Comparison of ENCODE assay signal across 27 cellular contexts in the genomic region with DNA sequence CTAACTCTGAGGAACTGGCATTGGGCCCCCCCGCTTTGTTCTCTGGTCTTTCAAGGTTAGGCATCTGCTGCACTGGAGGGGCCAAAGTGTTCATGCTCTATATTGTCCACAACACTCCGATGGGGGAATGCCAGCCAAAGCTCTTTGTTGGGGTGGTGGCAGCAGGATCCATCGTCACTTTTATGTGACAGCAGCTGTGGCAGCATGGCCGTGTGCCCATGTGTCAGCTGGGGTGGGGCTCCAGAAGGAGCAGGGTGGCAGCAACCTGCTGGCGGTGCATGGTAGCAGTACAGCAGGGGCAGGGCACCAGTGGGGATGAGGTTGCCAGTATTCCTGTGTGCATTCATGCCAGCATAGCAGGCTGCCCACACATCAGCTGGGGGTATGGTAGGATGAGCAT. TPM values are rescaled to one million over a fixed set of nuclear protein-coding genes. Genes with fewer than 3 reads are reported as not detected.
DNase-seq lines count a peak whose midpoint lies in the region; ATAC-seq and TF ChIP-seq lines count a peak whose summit lies in the region.
"Had no signal": no experiment of that assay in that cellular context is flagged by ENCODE, and none has a peak within 500 bp of the region (broad histone marks: within the 10 kb centered on the region; RNA-seq: fewer than 3 reads in every experiment).

No MANE protein-coding gene starts in this region.

- H3K36me3 ChIP-seq in SK-N-SH (replicated peaks in 1 of 2; ENCODE audit: control insufficient read depth in 1 of 2, insufficient read depth in 2 of 2, low read length in 1 of 2) (peaks cover 0 to 18% of the 10 kb centered on the region in 2 experiments), neuronal stem cell (replicated peaks in 1 of 2; ENCODE audit: control insufficient read depth in 2 of 2, insufficient read depth in 2 of 2, low read length in 2 of 2) (no peaks in the 10 kb centered on the region)
- H3K36me3 ChIP-seq: MG63, suprapubic skin had no signal

- H3K9me2 ChIP-seq in SK-N-SH, result no peaks in the 10 kb centered on the region

- H3K18ac ChIP-seq in neuronal stem cell (ENCODE audit: low read length), result no peak overlapping the region

- H3K4me1 ChIP-seq in SK-N-SH (ENCODE audit: control insufficient read depth in 1 of 2, insufficient read depth in 2 of 2, low read depth in 1 of 2, low read length in 1 of 2), result peaks cover 0 to 27% of the 10 kb centered on the region in 2 experiments; a peak in 3 of 4 replicates
- H3K4me1 ChIP-seq in neuronal stem cell (ENCODE audit: control insufficient read depth in 2 of 2, insufficient read depth in 1 of 2, low read depth in 1 of 2, low read length in 2 of 2), result no peaks in the 10 kb centered on the region
- H3K4me1 ChIP-seq: suprapubic skin had no signal

- no peak for TF ChIP-seq EP300 in SK-N-SH (IDR thresholded peaks at IDR 0.05; ENCODE audit: borderline replicate concordance in 1 of 2, low read depth in 1 of 2, low read length in 1 of 2)

- H2AFZ ChIP-seq in SK-N-SH (ENCODE audit: low read depth), result no peak overlapping the region
- no peak overlapping the region for H2AFZ ChIP-seq in neuronal stem cell (ENCODE audit: low read length)

- in situ Hi-C loops in ACHN (cut with HindIII; ENCODE audit: low pct_ligation_motif_present, low pct_unique_long_range_greater_than_20kb, low sequenced_read_pairs), result no loop called here

- H3K27me3 ChIP-seq in SK-N-SH (ENCODE audit: insufficient read depth) (no peaks in the 10 kb centered on the region), neuronal stem cell (ENCODE audit: control insufficient read depth in 3 of 3, insufficient read depth in 3 of 3, low read depth in 1 of 3, low read length in 3 of 3) (no peaks in the 10 kb centered on the region)
- H3K27me3 ChIP-seq: MG63, suprapubic skin had no signal

- no peaks in the 10 kb centered on the region for H3K79me1 ChIP-seq in neuronal stem cell (ENCODE audit: low read depth, low read length)

- H3K4me3 ChIP-seq in SK-N-SH (ENCODE audit: low read depth in 2 of 2, low read length in 1 of 2) (no peak overlapping the region), neuronal stem cell (ENCODE audit: low read length in 2 of 2) (no peak overlapping the region)
- H3K4me3 ChIP-seq: MG63, suprapubic skin had no signal

- H3K27ac ChIP-seq in SK-N-SH (ENCODE audit: low read depth in 2 of 2, low read length in 1 of 2) (peak overlapping the region in 1 of 2 experiments; percentile 79; a peak in 2 of 4 replicates), neuronal stem cell (replicated peaks; ENCODE audit: low read length) (no peak overlapping the region), temporal lobe (ENCODE audit: low read depth, low read length) (peak overlapping the region; percentile 80)
- H3K27ac ChIP-seq: 22Rv1, suprapubic skin had no signal

- H3K4me2 ChIP-seq in SK-N-SH (no peak overlapping the region), neuronal stem cell (ENCODE audit: insufficient read depth, low read length, poor library complexity, severe bottlenecking) (no peak overlapping the region)

- H2BK120ac ChIP-seq in neuronal stem cell (ENCODE audit: low read depth, low read length), result no peak overlapping the region

- no peak overlapping the region for H4K8ac ChIP-seq in neuronal stem cell (ENCODE audit: low read depth, low read length)

- no peak overlapping the region for H3K4ac ChIP-seq in neuronal stem cell (ENCODE audit: low read length)

- H3K79me2 ChIP-seq in SK-N-SH (ENCODE audit: insufficient read depth), result peaks cover 96% of the 10 kb centered on the region

- TF ChIP-seq RAD21 in SK-N-SH (IDR thresholded peaks at IDR 0.05; ENCODE audit: low read length), result no peak

- H4K20me1 ChIP-seq in SK-N-SH (ENCODE audit: insufficient read depth), result no peaks in the 10 kb centered on the region

- peak overlapping the region; percentile 6 for H3K23ac ChIP-seq in neuronal stem cell (ENCODE audit: low read depth, low read length, poor library complexity)

- WGBS in SK-N-SH (ENCODE audit: low lambda C conversion rate), result 94% methylated on average over 5 of the region's 5 CpGs
- no CpG with 5 or more reads among the region's 5 CpGs for WGBS in neuronal stem cell (ENCODE audit: extremely low coverage in 2 of 2, insufficient read length in 2 of 2, insufficient replicate concordance in 1 of 2), 2 donors

- TF ChIP-seq CTCF in SK-N-SH (IDR thresholded peaks at IDR 0.05), result no peak

- H3K14ac ChIP-seq in neuronal stem cell (ENCODE audit: low read length), result no peak overlapping the region

- DNase-seq in SK-N-SH (no peak), neuronal stem cell (ENCODE audit: low spot score) (no peak), ACHN (no peak), HEK293T (ENCODE audit: extremely low spot score) (no peak)
- DNase-seq: activated CD4-positive, alpha-beta memory T cell treated with anti-CD3 and anti-CD28 coated beads for 36 hours; activated CD4-positive, alpha-beta T cell treated with anti-CD3 and anti-CD28 coated beads for 1 hour; activated naive CD4-positive, alpha-beta T cell; activated naive CD8-positive, alpha-beta T cell treated with anti-CD3 and anti-CD28 coated beads, Interleukin-2, amount 50 U/mL, for 24 hours; Calu3; CD4-positive, CD25-positive, alpha-beta regulatory T cell; DMS79; KG1; MG63; naive thymus-derived CD4-positive, alpha-beta T cell; NCI-H2081 treated with DMSO at 0.1 percent for 48 hours; NCI-H2227 treated with DMSO at 0.1 percent for 48 hours; NCI-H526 treated with DMSO at 0.1 percent for 48 hours; NK-92 treated with Interleukin-12 subunit alpha and Interleukin-12 subunit beta, amount 100 ng/mL, for 24 hours; PC-3; stimulated activated naive B cell treated with anti-CD40 and anti-IgM and Interleukin-4, amounts not matched to agents 10 μg/mL and 1 μg/mL and 100 μg/mL, for 72 hours had no signal

- no peak overlapping the region for H4K91ac ChIP-seq in neuronal stem cell (ENCODE audit: low read depth, low read length, poor library complexity)

- peaks cover 37% of the 10 kb centered on the region for H3F3A ChIP-seq in SK-N-SH (replicated peaks; ENCODE audit: insufficient read depth)

- no peak overlapping the region for H2AK5ac ChIP-seq in neuronal stem cell (ENCODE audit: low read depth, low read length)

- POLR2A ChIA-PET in SK-N-SH (lab: Yijun Ruan, JAX), result no interaction called here
- POLR2A ChIA-PET in HEK293T (lab: Yijun Ruan, JAX), result no interaction called here

- H3K9me3 ChIP-seq in SK-N-SH, result no peaks in the 10 kb centered on the region
- H3K9me3 ChIP-seq in neuronal stem cell (replicated peaks in 1 of 2; ENCODE audit: control insufficient read depth in 2 of 2, insufficient read depth in 1 of 2, low read depth in 1 of 2, low read length in 2 of 2), result peaks cover 0 to 7% of the 10 kb centered on the region in 2 donors
- H3K9me3 ChIP-seq: suprapubic skin had no signal

- H2BK15ac ChIP-seq in neuronal stem cell (ENCODE audit: low read length), result no peak overlapping the region

- H2BK5ac ChIP-seq in neuronal stem cell (ENCODE audit: low read length), result no peak overlapping the region

- CTCF ChIA-PET in SK-N-SH (lab: Yijun Ruan, JAX), result no interaction called here
- CTCF ChIA-PET in HEK293T (lab: Yijun Ruan, JAX), result interaction anchor here (1.0 kb wide), 1 partner anchor 18 kb away, joined by 6 read pairs; no protein-coding TSS in a partner anchor

- ATAC-seq in SK-N-SH treated with all-trans-retinoic acid at 6 μM for 48 hours (no peak), esophagus mucosa (peak; percentile 18), GM18870 (IDR thresholded peaks at IDR 0.05; ENCODE audit: unreplicated experiment) (no peak)
- ATAC-seq: activated naive CD8-positive, alpha-beta T cell treated with anti-CD3 and anti-CD28 coated beads, Interleukin-2, amount 50 U/mL, for 24 hours; naive thymus-derived CD4-positive, alpha-beta T cell; PC-3; Right ventricle myocardium inferior; stimulated activated naive B cell treated with anti-CD40 and anti-IgM and Interleukin-4, amounts not matched to agents 10 μg/mL and 1 μg/mL and 100 μg/mL, for 72 hours had no signal

- H3K9ac ChIP-seq in SK-N-SH, result 0 out of 2 replicates have a peak overlapping the region, but pooled peaks have one; percentile 6
- no peak overlapping the region for H3K9ac ChIP-seq in neuronal stem cell (ENCODE audit: low read depth, low read length, poor library complexity)

- H2BK12ac ChIP-seq in neuronal stem cell (ENCODE audit: low read length), result no peak overlapping the region

TF ChIP-seq in SK-N-SH, 30 proteins besides CTCF, POLR2A, EP300 and RAD21 (continues in another document):
- TF ChIP-seq SIN3A (IDR thresholded peaks at IDR 0.05; ENCODE audit: borderline replicate concordance, low read depth, low read length), result no peak
- TF ChIP-seq, protein P1, sequence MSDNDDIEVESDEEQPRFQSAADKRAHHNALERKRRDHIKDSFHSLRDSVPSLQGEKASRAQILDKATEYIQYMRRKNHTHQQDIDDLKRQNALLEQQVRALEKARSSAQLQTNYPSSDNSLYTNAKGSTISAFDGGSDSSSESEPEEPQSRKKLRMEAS (IDR thresholded peaks at IDR 0.05; ENCODE audit: low read depth), result no peak

TF ChIP-seq in SK-N-SH treated with all-trans-retinoic acid at 6 μM for 48 hours, 23 proteins besides CTCF, POLR2A, EP300 and RAD21 (continues in another document):
- no peak for TF ChIP-seq TOX (CRISPR knock-in tag; IDR thresholded peaks at IDR 0.05; ENCODE audit: borderline replicate concordance)
- no peak for TF ChIP-seq PPARA (CRISPR knock-in tag; IDR thresholded peaks at IDR 0.05; ENCODE audit: borderline replicate concordance)

TF ChIP-seq in HEK293T, 16 proteins besides CTCF, POLR2A, EP300 and RAD21:
- no peak for TF ChIP-seq BHLHE40 (IDR thresholded peaks at IDR 0.05; ENCODE audit: borderline replicate concordance)

RNA-seq across cellular contexts. Expression of a gene that starts 28.2 kb away (rescaled TPM):
- polyA plus RNA-seq in SK-N-SH (2012; rRNA removed), result 38.2 and 52.1 TPM in 2 replicates
- 47.1 and 52.1 TPM in 2 replicates for polyA plus RNA-seq in SK-N-SH (2012; cell fraction: cytosol; rRNA removed)
- 24.2 and 48.6 TPM in 2 replicates for polyA plus RNA-seq in SK-N-SH (2012; cell fraction: nucleus; rRNA removed)
- total RNA-seq in esophagus mucosa (31.3 TPM), temporal lobe (3.7 TPM)
- 2.0 TPM for polyA plus RNA-seq in neuronal stem cell (2013, experiment 1 of 2)
- polyA plus RNA-seq in neuronal stem cell (2013, experiment 2 of 2), result 2.0 TPM
